In the genomic region with DNA sequence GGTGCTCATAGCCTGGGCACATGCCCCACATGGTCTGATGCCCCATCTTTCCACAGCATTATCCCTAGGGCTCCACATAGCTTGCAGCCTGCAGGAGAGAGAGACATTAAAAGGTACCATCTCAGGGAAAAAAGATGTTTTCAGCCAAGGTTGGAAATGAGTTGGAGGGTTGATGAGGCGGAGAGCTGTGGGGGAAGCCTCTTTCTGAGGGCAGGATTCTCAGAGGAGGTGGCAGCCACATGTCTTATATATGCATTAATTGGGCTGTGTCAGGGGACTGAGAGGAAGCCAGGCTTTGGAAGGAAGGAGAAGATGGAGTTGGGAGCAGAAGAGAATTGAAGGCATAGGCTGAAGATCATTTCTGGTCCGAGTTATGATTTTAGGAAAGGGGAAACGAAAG, we compare ENCODE assay signal across 27 cellular contexts.
"Had no signal": no experiment of that assay in that cellular context is flagged by ENCODE, and none has a peak within 500 bp of the region (broad histone marks: within the 10 kb centered on the region; RNA-seq: fewer than 3 reads in every experiment).

No MANE protein-coding gene starts in this region.

- FAIRE-seq: frontal cortex had no signal

- DNase-seq: activated B cell treated with CpG ODN at 0.5 μM for 24 hours; activated CD4-positive, alpha-beta memory T cell treated with anti-CD3 and anti-CD28 coated beads for 36 hours; activated CD4-positive, alpha-beta T cell treated with anti-CD3 and anti-CD28 coated beads for 48 hours; activated CD4-positive, alpha-beta T cell treated with anti-CD3 and anti-CD28 coated beads, Interleukin-2, amount 50 U/mL, for 1 hour; activated CD8-positive, alpha-beta memory T cell treated with anti-CD3 and anti-CD28 coated beads, Interleukin-2, amount 10 ng/mL, durations not matched to agents 7 days and 5 days; activated CD8-positive, alpha-beta memory T cell treated with anti-CD3 and anti-CD28 coated beads, Interleukin-2, amount 50 U/mL, for 4 hours; activated CD8-positive, alpha-beta T cell treated with anti-CD3 and anti-CD28 coated beads, Interleukin-2, amount 10 ng/mL, durations not matched to agents 7 days and 5 days; activated gamma-delta T cell; activated naive CD4-positive, alpha-beta T cell; activated naive CD4-positive, alpha-beta T cell treated with anti-CD3 and anti-CD28 coated beads, Interleukin-2, amount 10 ng/mL, durations not matched to agents 7 days and 5 days; activated naive CD8-positive, alpha-beta T cell treated with anti-CD3 and anti-CD28 coated beads, Interleukin-2, amount 10 ng/mL, durations not matched to agents 7 days and 5 days; activated T-cell treated with anti-CD3 and anti-CD28 coated beads, Interleukin-2, amount 50 U/mL, for 1 hour; activated T-cell treated with anti-CD3 and anti-CD28 coated beads, Interleukin-2, amount 50 U/mL, for 48 hours; colonic mucosa; effector CD8-positive, alpha-beta T cell; foreskin fibroblast; heart left ventricle; T-cell; T1000; WERI-Rb-1 had no signal

- H3K36me3 ChIP-seq: colonic mucosa had no signal

- ATAC-seq: activated CD4-positive, CD25-positive, alpha-beta regulatory T cell treated with anti-CD3 and anti-CD28 coated beads, Interleukin-2, amount 50 U/mL, for 24 hours; activated CD8-positive, alpha-beta memory T cell treated with anti-CD3 and anti-CD28 coated beads, Interleukin-2, amount 10 ng/mL, durations not matched to agents 7 days and 5 days; activated CD8-positive, alpha-beta T cell treated with anti-CD3 and anti-CD28 coated beads, Interleukin-2, amount 10 ng/mL, durations not matched to agents 7 days and 5 days; activated naive CD4-positive, alpha-beta T cell treated with anti-CD3 and anti-CD28 coated beads, Interleukin-2, amount 50 U/mL, for 72 hours; esophagus mucosa; heart left ventricle; T-cell had no signal

- H3K27me3 ChIP-seq: ascending aorta, breast epithelium, cardiac muscle cell, colonic mucosa, heart left ventricle had no signal

- H3K27ac ChIP-seq: ascending aorta, breast epithelium, cardiac muscle cell, colonic mucosa, heart left ventricle, WERI-Rb-1 had no signal

- H3K4me1 ChIP-seq: ascending aorta, breast epithelium, colonic mucosa had no signal

- H3K9me3 ChIP-seq: ascending aorta, breast epithelium, colonic mucosa, heart left ventricle had no signal

- H3K4me3 ChIP-seq: ascending aorta, breast epithelium, cardiac muscle cell, colonic mucosa, heart left ventricle had no signal
